ENCODE assay signal across 19 cellular contexts in genomic region chr5:40829748-40830305, GRCh38. TPM values are rescaled to one million over a fixed set of nuclear protein-coding genes. Genes with fewer than 3 reads are reported as not detected.
DNase-seq lines count a peak whose midpoint lies in the region; FAIRE-seq and TF ChIP-seq lines count a peak whose summit lies in the region.
"Had no signal": no experiment of that assay in that cellular context is flagged by ENCODE, and none has a peak within 500 bp of the region (broad histone marks: within the 10 kb centered on the region; RNA-seq: fewer than 3 reads in every experiment).

No MANE protein-coding gene starts in this region.

- peaks cover 64% of the 10 kb centered on the region for H3K79me2 ChIP-seq in Loucy (ENCODE audit: insufficient read depth, low read length)

- CTCF ChIA-PET in activated naive CD4-positive, alpha-beta T cell treated with anti-CD3 and anti-CD28 coated beads, Interleukin-2, amount 10 ng/mL, durations not matched to agents 7 days and 5 days (lab: Charles Lee) = no interaction called here

- H3K9ac ChIP-seq in Loucy (ENCODE audit: low read depth, low read length, poor library complexity, severe bottlenecking) = no peak overlapping the region
- H3K9ac ChIP-seq: KMS-11 had no signal

- H3K9me3 ChIP-seq in Loucy (ENCODE audit: insufficient read depth, low read depth, low read length) = no peaks in the 10 kb centered on the region
- H3K9me3 ChIP-seq: HAP-1, left ventricle myocardium inferior, thoracic aorta had no signal

- peaks cover 53% of the 10 kb centered on the region for H3K4me1 Mint-ChIP-seq in activated naive CD4-positive, alpha-beta T cell treated with anti-CD3 and anti-CD28 coated beads, Interleukin-2, amount 50 U/mL, for 24 hours
- peaks cover 57% of the 10 kb centered on the region for H3K4me1 Mint-ChIP-seq in activated naive CD4-positive, alpha-beta T cell treated with anti-CD3 and anti-CD28 coated beads, Interleukin-2, amount 10 ng/mL, durations not matched to agents 7 days and 5 days
- peaks cover 60% of the 10 kb centered on the region for H3K4me1 Mint-ChIP-seq in activated naive CD8-positive, alpha-beta T cell treated with anti-CD3 and anti-CD28 coated beads for 36 hours
- peaks cover 52% of the 10 kb centered on the region for H3K4me1 Mint-ChIP-seq in neural crest cell

- H3K4me2 ChIP-seq in Loucy (ENCODE audit: low read depth, low read length, poor library complexity, severe bottlenecking) = no peak overlapping the region
- H3K4me2 ChIP-seq: KMS-11 had no signal

- peaks cover 4% of the 10 kb centered on the region; the same call in 1 of the 2 replicates for H3F3A ChIP-seq in Loucy (ENCODE audit: low read depth)

- DNase-seq in activated naive CD4-positive, alpha-beta T cell treated with anti-CD3 and anti-CD28 coated beads, Interleukin-2, amount 10 ng/mL, durations not matched to agents 7 days and 5 days = no peak
- DNase-seq in activated naive CD8-positive, alpha-beta T cell treated with anti-CD3 and anti-CD28 coated beads for 36 hours = no peak
- DNase-seq in neural crest cell (ENCODE audit: low read depth, low spot score) (no peak), AG08396 (ENCODE audit: low spot score) (no peak), HTR-8/SVneo (ENCODE audit: insufficient read length, low spot score) (no peak), DMS 273 treated with DMSO at 0.1 percent for 48 hours (lab: John Stamatoyannopoulos, UW) (no peak)
- DNase-seq: activated CD4-positive, CD25-positive, alpha-beta regulatory T cell treated with anti-CD3 and anti-CD28 coated beads, Interleukin-2, amount 50 U/mL, for 72 hours; left ventricle myocardium inferior; NCI-H1694 treated with DMSO at 0.1 percent for 48 hours; NCI-H69 had no signal

- peaks cover 60% of the 10 kb centered on the region for H3K36me3 Mint-ChIP-seq in activated naive CD4-positive, alpha-beta T cell treated with anti-CD3 and anti-CD28 coated beads, Interleukin-2, amount 50 U/mL, for 24 hours
- H3K36me3 Mint-ChIP-seq in activated naive CD4-positive, alpha-beta T cell treated with anti-CD3 and anti-CD28 coated beads, Interleukin-2, amount 10 ng/mL, durations not matched to agents 7 days and 5 days = peaks cover 76% of the 10 kb centered on the region
- H3K36me3 Mint-ChIP-seq in activated naive CD8-positive, alpha-beta T cell treated with anti-CD3 and anti-CD28 coated beads for 36 hours = peaks cover 82% of the 10 kb centered on the region
- peaks cover 64% of the 10 kb centered on the region for H3K36me3 Mint-ChIP-seq in neural crest cell (ENCODE audit: low read depth)

- peak overlapping the region; percentile 30 for H3K4me3 Mint-ChIP-seq in activated naive CD4-positive, alpha-beta T cell treated with anti-CD3 and anti-CD28 coated beads, Interleukin-2, amount 50 U/mL, for 24 hours
- H3K4me3 Mint-ChIP-seq in activated naive CD4-positive, alpha-beta T cell treated with anti-CD3 and anti-CD28 coated beads, Interleukin-2, amount 10 ng/mL, durations not matched to agents 7 days and 5 days = no peak overlapping the region
- peak overlapping the region; percentile 42 for H3K4me3 Mint-ChIP-seq in activated naive CD8-positive, alpha-beta T cell treated with anti-CD3 and anti-CD28 coated beads for 36 hours
- H3K4me3 Mint-ChIP-seq in neural crest cell = peak overlapping the region; percentile 39
- H3K4me3 Mint-ChIP-seq: central memory CD8-positive, alpha-beta T cell; stimulated activated memory B cell treated with anti-CD40 and anti-IgM and Interleukin-4, amounts not matched to agents 10 μg/mL and 1 μg/mL and 100 μg/mL, for 72 hours had no signal

- H3K27ac Mint-ChIP-seq in activated naive CD4-positive, alpha-beta T cell treated with anti-CD3 and anti-CD28 coated beads, Interleukin-2, amount 50 U/mL, for 24 hours = peak overlapping the region; percentile 64
- no peak overlapping the region for H3K27ac Mint-ChIP-seq in activated naive CD4-positive, alpha-beta T cell treated with anti-CD3 and anti-CD28 coated beads, Interleukin-2, amount 10 ng/mL, durations not matched to agents 7 days and 5 days
- peak overlapping the region; percentile 100 for H3K27ac Mint-ChIP-seq in activated naive CD8-positive, alpha-beta T cell treated with anti-CD3 and anti-CD28 coated beads for 36 hours
- no peak overlapping the region for H3K27ac Mint-ChIP-seq in neural crest cell (ENCODE audit: unreplicated experiment)

- H3K27me3 Mint-ChIP-seq in activated naive CD4-positive, alpha-beta T cell treated with anti-CD3 and anti-CD28 coated beads, Interleukin-2, amount 50 U/mL, for 24 hours = no peaks in the 10 kb centered on the region
- H3K27me3 Mint-ChIP-seq in activated naive CD4-positive, alpha-beta T cell treated with anti-CD3 and anti-CD28 coated beads, Interleukin-2, amount 10 ng/mL, durations not matched to agents 7 days and 5 days = no peaks in the 10 kb centered on the region
- H3K27me3 Mint-ChIP-seq in activated naive CD8-positive, alpha-beta T cell treated with anti-CD3 and anti-CD28 coated beads for 36 hours = peaks cover 4% of the 10 kb centered on the region
- H3K27me3 Mint-ChIP-seq in neural crest cell (ENCODE audit: low read depth) = no peaks in the 10 kb centered on the region
- H3K27me3 Mint-ChIP-seq: central memory CD8-positive, alpha-beta T cell; stimulated activated memory B cell treated with anti-CD40 and anti-IgM and Interleukin-4, amounts not matched to agents 10 μg/mL and 1 μg/mL and 100 μg/mL, for 72 hours had no signal

- no peaks in the 10 kb centered on the region for H3K9me2 ChIP-seq in Loucy (replicated peaks; ENCODE audit: low read depth, low read length)

- H4K20me1 ChIP-seq in Loucy (ENCODE audit: insufficient read depth, low read length, poor library complexity, severe bottlenecking) = peaks cover 75% of the 10 kb centered on the region

- peak overlapping the region; percentile 17 for H3K4me3 ChIP-seq in Loucy (ENCODE audit: low read length, poor library complexity, severe bottlenecking)
- H3K4me3 ChIP-seq: HAP-1, left ventricle myocardium inferior, thoracic aorta had no signal

- FAIRE-seq in HTR-8/SVneo (lab: Jason Lieb, UNC) = no peak
- FAIRE-seq: astrocyte, G401.6 had no signal

- peaks cover 35% of the 10 kb centered on the region for H3K4me1 ChIP-seq in Loucy (ENCODE audit: insufficient read depth, low read length, poor library complexity, severe bottlenecking)

- H2AFZ ChIP-seq in Loucy (ENCODE audit: low read length) = no peak overlapping the region

- peaks cover 8% of the 10 kb centered on the region for H3K27me3 ChIP-seq in Loucy (ENCODE audit: insufficient read depth, low read length, poor library complexity, severe bottlenecking)

- no peak for TF ChIP-seq CTCF in Loucy (conservative IDR thresholded peaks at IDR 0.05; ENCODE audit: low read length)
- no peak for TF ChIP-seq CTCF in neural crest cell (conservative IDR thresholded peaks at IDR 0.05)

- H3K9me3 Mint-ChIP-seq in activated naive CD4-positive, alpha-beta T cell treated with anti-CD3 and anti-CD28 coated beads, Interleukin-2, amount 50 U/mL, for 24 hours = no peaks in the 10 kb centered on the region
- H3K9me3 Mint-ChIP-seq in activated naive CD4-positive, alpha-beta T cell treated with anti-CD3 and anti-CD28 coated beads, Interleukin-2, amount 10 ng/mL, durations not matched to agents 7 days and 5 days = no peaks in the 10 kb centered on the region
- no peaks in the 10 kb centered on the region for H3K9me3 Mint-ChIP-seq in activated naive CD8-positive, alpha-beta T cell treated with anti-CD3 and anti-CD28 coated beads for 36 hours
- no peaks in the 10 kb centered on the region for H3K9me3 Mint-ChIP-seq in neural crest cell
- H3K9me3 Mint-ChIP-seq: central memory CD8-positive, alpha-beta T cell; stimulated activated memory B cell treated with anti-CD40 and anti-IgM and Interleukin-4, amounts not matched to agents 10 μg/mL and 1 μg/mL and 100 μg/mL, for 72 hours had no signal

- H3K36me3 ChIP-seq in Loucy (ENCODE audit: insufficient read depth, low read length) = peaks cover 79% of the 10 kb centered on the region

RNA-seq across cellular contexts. Expression of gene RPL37, which starts 5.2 kb away (rescaled TPM):
- 1,000 to 10,000 TPM; 1,702 to 1,706 TPM for total RNA-seq in activated naive CD8-positive, alpha-beta T cell treated with anti-CD3 and anti-CD28 coated beads for 36 hours
- 1,432 and 1,510 TPM in 2 replicates for total RNA-seq in neural crest cell

RNA-seq across cellular contexts. Expression of gene CARD6, which starts 11.3 kb away (rescaled TPM):
- 1 to 10 TPM; 1.9 to 2.3 TPM for total RNA-seq in activated naive CD8-positive, alpha-beta T cell treated with anti-CD3 and anti-CD28 coated beads for 36 hours
- not detected in 2 replicates for total RNA-seq in neural crest cell

RNA-seq across cellular contexts. Expression of gene PRKAA1, which starts 31.7 kb away (rescaled TPM):
- total RNA-seq in activated naive CD8-positive, alpha-beta T cell treated with anti-CD3 and anti-CD28 coated beads for 36 hours = 10 to 100 TPM; 55.6 to 59.3 TPM
- total RNA-seq in neural crest cell = 39.2 and 41.8 TPM in 2 replicates

Comparison
In these comparisons a context has a peak if more than half of its experiments do, and no peak if none do; other contexts are left out.
1. H3K27ac Mint-ChIP-seq: peak in activated naive CD4-positive, alpha-beta T cell treated with anti-CD3 and anti-CD28 coated beads, Interleukin-2, amount 50 U/mL, for 24 hours (single experiment) and activated naive CD8-positive, alpha-beta T cell treated with anti-CD3 and anti-CD28 coated beads for 36 hours (single experiment); none in activated naive CD4-positive, alpha-beta T cell treated with anti-CD3 and anti-CD28 coated beads, Interleukin-2, amount 10 ng/mL, durations not matched to agents 7 days and 5 days (single experiment) and neural crest cell (single experiment).